In genomic region chr4:38664704-38665401, GRCh38 we compare ENCODE assay signal across 8 cellular contexts. TPM values are rescaled to one million over a fixed set of nuclear protein-coding genes. Genes with fewer than 3 reads are reported as not detected.
DNase-seq lines count a peak whose midpoint lies in the region; ATAC-seq lines count a peak whose summit lies in the region.

No MANE protein-coding gene starts in this region.

- H3K4me1 ChIP-seq in HUES64 (ENCODE audit: insufficient read depth, low read length) (peaks cover 46% of the 10 kb centered on the region), right cardiac atrium (ENCODE audit: control insufficient read depth, insufficient read depth, low read length) (peaks cover 3% of the 10 kb centered on the region)

- H3K4me3 ChIP-seq in HUES64 (ENCODE audit: low read length) (peak overlapping the region; percentile 85), right cardiac atrium (ENCODE audit: low read length) (peak overlapping the region; percentile 96)

- DNase-seq in Caki2 (ENCODE audit: low read depth) (peak; percentile 59), RPMI8226 (peak; percentile 62), amygdala (lab: John Stamatoyannopoulos, UW) (peak in 46 of 56 donors; percentile 16 to 85 (median 60)), right cardiac atrium (peak; percentile 58 to 87 (median 85)), posterior vena cava (ENCODE audit: low spot score) (peak; percentile 87), NAMALWA (ENCODE audit: low spot score) (no peak)

- peak overlapping the region; percentile 84 for H3K9ac ChIP-seq in HUES64 (ENCODE audit: low read depth, low read length)

- H3K27ac ChIP-seq in HUES64 (ENCODE audit: low read depth, low read length): peak overlapping the region; percentile 92
- peak overlapping the region; percentile 100 for H3K27ac ChIP-seq in right cardiac atrium (ENCODE audit: low read length)

- H3K27me3 ChIP-seq in HUES64 (ENCODE audit: insufficient read depth, low read length): peaks cover 23% of the 10 kb centered on the region
- no peaks in the 10 kb centered on the region for H3K27me3 ChIP-seq in right cardiac atrium (ENCODE audit: control insufficient read depth, insufficient read depth)

- H3K9me3 ChIP-seq in HUES64 (ENCODE audit: insufficient read depth, low read depth, low read length) (no peaks in the 10 kb centered on the region), right cardiac atrium (ENCODE audit: control insufficient read depth, low read length) (no peaks in the 10 kb centered on the region)

- in situ Hi-C loops in Caki2 (cut with HindIII; ENCODE audit: low pct_unique_long_range_greater_than_20kb, low sequenced_read_pairs): loop anchor here (10.0 kb wide), 2 partner anchors 80 to 350 kb away; no protein-coding TSS in a partner anchor

- no peaks in the 10 kb centered on the region for H3K36me3 ChIP-seq in HUES64 (ENCODE audit: insufficient read depth, low read length)

- intact Hi-C loops in right cardiac atrium (cut with DNase I): loop anchor here in 1 of 4 donors (5.0 kb wide), 2 partner anchors 278 to 343 kb away; no protein-coding TSS in a partner anchor
- intact Hi-C loops in posterior vena cava (cut with DNase I): no loop called here

- under 1% methylated on average over 48 of the region's 53 CpGs for WGBS in HUES64
- 1% methylated on average over 53 of the region's 53 CpGs for WGBS in right cardiac atrium

- ATAC-seq in right cardiac atrium (peak; percentile 4 to 7), HG03460 (IDR thresholded peaks at IDR 0.05; ENCODE audit: unreplicated experiment) (no peak)

RNA-seq across cellular contexts. Expression of gene KLF3, which starts 0.9 kb away (rescaled TPM):
- 5.7 and 6.6 TPM in 2 replicates for total RNA-seq in Caki2 (2014; rRNA removed; shearing (Covaris generic); ENCODE audit: low replicate concordance)
- 16.8 TPM for polyA plus RNA-seq in HUES64 (2013, experiment 1 of 2)
- 23.5 TPM for polyA plus RNA-seq in HUES64 (2013, experiment 2 of 2)
- total RNA-seq in right cardiac atrium (10 to 100 TPM; 22.2 to 29.3 (median 25.4) TPM), posterior vena cava (10 to 100 TPM; 50.7 to 53.9 TPM)
- polyA plus RNA-seq in right cardiac atrium: 10.6 TPM
